ENCODE assay signal across 8 cellular contexts in genomic region chr12:11171953-11172675, GRCh38.
DNase-seq lines count a peak whose midpoint lies in the region; ATAC-seq, FAIRE-seq and TF ChIP-seq lines count a peak whose summit lies in the region.

No MANE protein-coding gene starts in this region.

- POLR2A ChIA-PET in AG04449 (lab: Yijun Ruan, JAX): interaction anchor here (0.6 to 1.8 kb wide), 4 partner anchors 9 to 23 kb away, joined by 3 to 13 read pairs (median 5); no protein-coding TSS in a partner anchor

- peaks cover 6% of the 10 kb centered on the region for H3K36me3 ChIP-seq in RWPE2 (ENCODE audit: low read depth)
- no peaks in the 10 kb centered on the region for H3K36me3 ChIP-seq in neutrophil

- H3K27ac ChIP-seq in RWPE2 (ENCODE audit: poor library complexity, severe bottlenecking) (peak overlapping the region; percentile 86), neutrophil (peak overlapping the region; percentile 88)

- DNase-seq in AG04449 (ENCODE audit: low read depth, low spot score): no peak
- DNase-seq in GM18507 (ENCODE audit: extremely low spot score, insufficient read length, low read depth): no peak
- DNase-seq in RWPE2 (ENCODE audit: low spot score): no peak
- DNase-seq in epithelial cell of esophagus (ENCODE audit: low read depth): peak; percentile 27
- no peak for DNase-seq in anterior cingulate cortex (lab: John Stamatoyannopoulos, UW)
- DNase-seq in GM19240 (ENCODE audit: insufficient read length, low spot score): no peak

- no peak for TF ChIP-seq CTCF in AG04449 (IDR thresholded peaks at IDR 0.05; ENCODE audit: insufficient read depth, low read length, missing control alignments)
- no peak for TF ChIP-seq CTCF in RWPE2 (IDR thresholded peaks at IDR 0.05; ENCODE audit: poor library complexity, severe bottlenecking)
- no peak for TF ChIP-seq CTCF in epithelial cell of esophagus (IDR thresholded peaks at IDR 0.05; ENCODE audit: insufficient read depth, low read depth, low read length, missing control alignments)
- TF ChIP-seq CTCF in neutrophil (IDR thresholded peaks at IDR 0.05): no peak

- H3K4me3 ChIP-seq in AG04449 (ENCODE audit: low read depth, low read length): peak overlapping the region; percentile 90
- peak overlapping the region; percentile 78 for H3K4me3 ChIP-seq in RWPE2 (ENCODE audit: severe bottlenecking)
- H3K4me3 ChIP-seq in epithelial cell of esophagus (ENCODE audit: low read length): peak overlapping the region; percentile 81
- peak overlapping the region; percentile 68 to 79 for H3K4me3 ChIP-seq in neutrophil (ENCODE audit: low read depth in 1 of 2, low read length in 1 of 2)

- H3K9me3 ChIP-seq in RWPE2 (ENCODE audit: severe bottlenecking) (no peaks in the 10 kb centered on the region), neutrophil (no peaks in the 10 kb centered on the region)

- CTCF ChIA-PET in AG04449 (lab: Yijun Ruan, JAX): interaction anchor here (1.0 to 2.6 kb wide), 9 partner anchors 12 to 422 kb away, joined by 3 to 8 read pairs (median 4); no protein-coding TSS in a partner anchor

- no peak for ATAC-seq in RWPE2 (ENCODE audit: low read depth)
- no peak for ATAC-seq in HG02840 (IDR thresholded peaks at IDR 0.05; ENCODE audit: low FRiP score, unreplicated experiment)

- H3K27me3 ChIP-seq in RWPE2 (ENCODE audit: insufficient read depth, poor library complexity, severe bottlenecking) (no peaks in the 10 kb centered on the region), neutrophil (no peaks in the 10 kb centered on the region)

- FAIRE-seq in GM18507 (lab: Jason Lieb, UNC): peak; percentile 67

- H3K4me1 ChIP-seq in RWPE2 (ENCODE audit: insufficient read depth, poor library complexity, severe bottlenecking) (no peaks in the 10 kb centered on the region), neutrophil (ENCODE audit: control insufficient read depth in 1 of 2, insufficient read depth in 1 of 2, low read depth in 1 of 2, low read length in 1 of 2) (peaks cover 6 to 8% of the 10 kb centered on the region in 2 experiments)
